17 cellular contexts compared by ENCODE assay signal in genomic region chr6:39330476-39330875, GRCh38. TPM values are rescaled to one million over a fixed set of nuclear protein-coding genes. Genes with fewer than 3 reads are reported as not detected.
DNase-seq lines count a peak whose midpoint lies in the region; ATAC-seq and TF ChIP-seq lines count a peak whose summit lies in the region.
"Had no signal": no experiment of that assay in that cellular context is flagged by ENCODE, and none has a peak within 500 bp of the region (broad histone marks: within the 10 kb centered on the region; RNA-seq: fewer than 3 reads in every experiment).

No MANE protein-coding gene starts in this region.

- H3K9me3 ChIP-seq in left ventricle myocardium inferior (replicated peaks) (no peaks in the 10 kb centered on the region), psoas muscle (no peaks in the 10 kb centered on the region)

- H3K27ac ChIP-seq in left ventricle myocardium inferior (replicated peaks) (no peak overlapping the region), psoas muscle (no peak overlapping the region)

- H3K4me3 ChIP-seq in left ventricle myocardium inferior (no peak overlapping the region), psoas muscle (no peak overlapping the region)

- ATAC-seq in Right ventricle myocardium superior (ENCODE audit: poor library complexity) (peak; percentile 52), psoas muscle (no peak), GM19467 (IDR thresholded peaks at IDR 0.05; ENCODE audit: unreplicated experiment) (no peak)
- ATAC-seq: T-helper 17 cell had no signal

- peak; percentile 52 for DNase-seq in Right ventricle myocardium superior
- DNase-seq in cardiac septum (ENCODE audit: low spot score): no peak
- peak; percentile 32 for DNase-seq in NCI-H2196 (lab: John Stamatoyannopoulos, UW; ENCODE audit: unreplicated experiment)
- DNase-seq in left ventricle myocardium inferior: peak; percentile 48
- no peak for DNase-seq in psoas muscle
- DNase-seq in activated CD4-positive, CD25-positive, alpha-beta regulatory T cell (lab: John Stamatoyannopoulos, UW): no peak
- no peak for DNase-seq in stimulated activated CD4-positive, alpha-beta T cell treated with anti-CD3 and anti-CD28 coated beads, Interleukin-1b, Interleukin-23, amount 100 ng/mL, for 48 hours
- DNase-seq: activated CD4-positive, alpha-beta T cell treated with anti-CD3 and anti-CD28 coated beads for 4 hours; activated T-cell treated with anti-CD3 and anti-CD28 coated beads, Interleukin-2, amount 50 U/mL, for 48 hours; stimulated activated CD4-positive, alpha-beta T cell treated with anti-CD3 and anti-CD28 coated beads, Interleukin-15, amount 100 ng/mL, for 24 hours; T-helper 17 cell had no signal

- no peak for TF ChIP-seq CTCF in left ventricle myocardium inferior (IDR thresholded peaks at IDR 0.05; ENCODE audit: borderline replicate concordance)
- TF ChIP-seq CTCF in psoas muscle (IDR thresholded peaks at IDR 0.05): no peak

- H3K36me3 ChIP-seq in left ventricle myocardium inferior (no peaks in the 10 kb centered on the region), psoas muscle (ENCODE audit: insufficient read depth in 1 of 2, low read depth in 1 of 2) (no peaks in the 10 kb centered on the region)

- intact Hi-C loops in Right ventricle myocardium superior (cut with DNase I) (no loop called here), cardiac septum (cut with DNase I) (no loop called here), left ventricle myocardium inferior (cut with micrococcal nuclease) (no loop called here), psoas muscle (cut with DNase I) (no loop called here)

- H3K4me1 ChIP-seq in left ventricle myocardium inferior (no peaks in the 10 kb centered on the region), psoas muscle (no peaks in the 10 kb centered on the region)

- WGBS in psoas muscle, 3 donors: 55 to 71% (median 61%) methylated on average over 3 of the region's 3 CpGs

- peaks cover 76% of the 10 kb centered on the region for H3K27me3 ChIP-seq in left ventricle myocardium inferior (ENCODE audit: low read depth)
- peaks cover 0 to 2% (median 0%) of the 10 kb centered on the region in 3 donors for H3K27me3 ChIP-seq in psoas muscle (ENCODE audit: insufficient read depth in 3 of 3, low read length in 2 of 3)

RNA-seq across cellular contexts. Expression of gene KCNK16, which starts 8.0 kb away (rescaled TPM):
- not detected for total RNA-seq in Right ventricle myocardium superior
- not detected for total RNA-seq in cardiac septum
- total RNA-seq in left ventricle myocardium inferior: not detected
- not detected for total RNA-seq in psoas muscle
- polyA plus RNA-seq in psoas muscle: not detected
- total RNA-seq: Daoy, dermis microvascular lymphatic vessel endothelial cell, HT-29, mesothelial cell of epicardium, osteocyte, T-helper 17 cell had no signal

RNA-seq across cellular contexts. Expression of gene KCNK17, which starts 16.3 kb away (rescaled TPM):
- not detected for total RNA-seq in Right ventricle myocardium superior
- 0.38 TPM for total RNA-seq in cardiac septum
- total RNA-seq in left ventricle myocardium inferior: 0.52 TPM
- not detected for total RNA-seq in psoas muscle
- polyA plus RNA-seq in psoas muscle: under 1 TPM in 1 of 3 donors, not detected in 2; 0.04 TPM
- total RNA-seq: Daoy, dermis microvascular lymphatic vessel endothelial cell, mesothelial cell of epicardium, osteocyte had no signal

Comparison
In these comparisons a context has a peak if more than half of its experiments do, and no peak if none do; other contexts are left out.
1. DNase-seq: peak in Right ventricle myocardium superior (single experiment), NCI-H2196 (single experiment) and left ventricle myocardium inferior (single experiment); none in cardiac septum (single experiment), psoas muscle (0 of 2), activated CD4-positive, CD25-positive, alpha-beta regulatory T cell (0 of 4) and stimulated activated CD4-positive, alpha-beta T cell treated with anti-CD3 and anti-CD28 coated beads, Interleukin-1b, Interleukin-23, amount 100 ng/mL, for 48 hours (single experiment).